ENCODE assay signal across 8 cellular contexts in the genomic region with DNA sequence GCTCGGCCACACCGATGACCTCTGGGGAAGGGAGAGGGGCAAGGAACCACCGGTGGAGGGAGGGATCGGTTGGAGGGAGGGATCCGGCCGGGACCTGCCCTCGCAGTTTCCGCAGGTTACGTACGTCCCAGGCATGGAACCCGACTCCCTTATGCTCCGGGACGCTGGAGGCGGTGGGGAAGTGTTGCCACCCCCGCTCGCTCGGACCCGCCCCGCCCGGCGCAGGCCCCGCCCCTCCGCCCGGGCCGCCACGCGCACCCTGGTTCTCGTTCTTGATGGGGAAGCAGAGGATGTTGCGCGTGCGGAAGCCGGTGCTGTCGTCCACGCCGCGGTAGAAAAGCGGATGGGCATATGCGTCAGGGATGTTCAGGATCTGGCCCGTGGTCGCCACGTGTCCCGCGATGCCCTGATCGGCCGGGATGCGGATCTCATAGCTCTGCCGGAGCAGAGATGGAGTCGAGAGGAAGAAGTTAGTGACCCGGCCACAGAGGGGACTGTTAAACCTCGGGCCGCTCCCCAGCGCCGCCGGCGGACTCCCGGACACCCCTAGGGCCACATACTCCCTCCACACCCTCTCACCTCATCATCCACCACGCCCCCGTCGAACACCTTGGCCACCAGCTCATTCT.
A peak's percentile ranks its signal among the peaks of the same experiment; 100 is the strongest.
DNase-seq lines count a peak whose midpoint lies in the region; ATAC-seq and TF ChIP-seq lines count a peak whose summit lies in the region.

No MANE protein-coding gene starts in this region.

- peak overlapping the region; percentile 25 for H3K4me3 ChIP-seq in mononuclear cell (ENCODE audit: low read length)

- peak; percentile 31 to 51 for ATAC-seq in activated CD4-positive, CD25-positive, alpha-beta regulatory T cell treated with anti-CD3 and anti-CD28 coated beads, Interleukin-2, amount 50 U/mL, for 24 hours

- H3K27me3 ChIP-seq in mononuclear cell (ENCODE audit: insufficient read depth, low read length), result peaks cover 6% of the 10 kb centered on the region

- H3K9me3 ChIP-seq in mononuclear cell (ENCODE audit: low read depth, low read length), result no peaks in the 10 kb centered on the region

- H3K36me3 Mint-ChIP-seq in chondrocyte (ENCODE audit: low read depth), result peaks cover 3% of the 10 kb centered on the region

- no peak for TF ChIP-seq CTCF in chondrocyte (IDR thresholded peaks at IDR 0.05)

- H3K4me1 ChIP-seq in mononuclear cell (ENCODE audit: insufficient read depth, low read length), result peaks cover 29% of the 10 kb centered on the region

- peak overlapping the region; percentile 45 for H3K4me3 Mint-ChIP-seq in chondrocyte (ENCODE audit: unreplicated experiment)

- peaks cover 73% of the 10 kb centered on the region for H3K27me3 Mint-ChIP-seq in chondrocyte (ENCODE audit: low read depth)

- DNase-seq in chondrocyte (ENCODE audit: low spot score), result peak; percentile 89
- DNase-seq in stimulated activated naive CD4-positive, alpha-beta T cell treated with Interleukin-2 at 50 U/mL for 16 hours (lab: John Stamatoyannopoulos, UW), result peak; percentile 45
- DNase-seq in DMS153 (lab: John Stamatoyannopoulos, UW), result no peak
- DNase-seq in NCI-H2196 treated with DMSO at 0.1 percent for 48 hours (lab: John Stamatoyannopoulos, UW; ENCODE audit: unreplicated experiment), result no peak
- DNase-seq in DMS 273 treated with DMSO at 0.1 percent for 48 hours (lab: John Stamatoyannopoulos, UW), result no peak
- DNase-seq in NK-92 (lab: John Stamatoyannopoulos, UW; ENCODE audit: unreplicated experiment), result no peak

- no peaks in the 10 kb centered on the region for H3K9me3 Mint-ChIP-seq in chondrocyte (ENCODE audit: low read depth)

- no peak overlapping the region for H3K27ac Mint-ChIP-seq in chondrocyte (ENCODE audit: unreplicated experiment)

- H3K4me1 Mint-ChIP-seq in chondrocyte (ENCODE audit: low read depth), result peaks cover 9% of the 10 kb centered on the region

Comparison
In these comparisons a context has a peak if more than half of its experiments do, and no peak if none do; other contexts are left out.
1. DNase-seq: peak in chondrocyte (single experiment) and stimulated activated naive CD4-positive, alpha-beta T cell treated with Interleukin-2 at 50 U/mL for 16 hours (single experiment); none in DMS153 (single experiment), NCI-H2196 treated with DMSO at 0.1 percent for 48 hours (single experiment), DMS 273 treated with DMSO at 0.1 percent for 48 hours (single experiment) and NK-92 (single experiment).